In genomic region chr3:18416332-18416731, GRCh38 we compare ENCODE assay signal across 23 cellular contexts. TPM values are rescaled to one million over a fixed set of nuclear protein-coding genes. Genes with fewer than 3 reads are reported as not detected.
DNase-seq lines count a peak whose midpoint lies in the region; ATAC-seq lines count a peak whose summit lies in the region.
"Had no signal": no experiment of that assay in that cellular context is flagged by ENCODE, and none has a peak within 500 bp of the region (broad histone marks: within the 10 kb centered on the region; RNA-seq: fewer than 3 reads in every experiment).

No MANE protein-coding gene starts in this region.

- H3K4me3 Mint-ChIP-seq in activated naive CD4-positive, alpha-beta T cell treated with anti-CD3 and anti-CD28 coated beads, Interleukin-2, amount 10 ng/mL, durations not matched to agents 7 days and 5 days = peak overlapping the region; percentile 58
- H3K4me3 Mint-ChIP-seq in activated naive CD8-positive, alpha-beta T cell treated with anti-CD3 and anti-CD28 coated beads, Interleukin-2, amount 50 U/mL, for 24 hours = peak overlapping the region; percentile 56

- CTCF ChIA-PET in activated naive CD4-positive, alpha-beta T cell treated with anti-CD3 and anti-CD28 coated beads, Interleukin-2, amount 10 ng/mL, durations not matched to agents 7 days and 5 days (lab: Charles Lee) = no interaction called here

- no peak overlapping the region for H3K4me3 ChIP-seq in SK-N-MC
- H3K4me3 ChIP-seq: adrenal gland, heart right ventricle, testis, vagina had no signal

- no peaks in the 10 kb centered on the region; the same call in 1 of the 2 replicates for H3K36me3 ChIP-seq in SK-N-MC (ENCODE audit: insufficient read depth, low read length)

- H3K9me3 Mint-ChIP-seq in activated naive CD4-positive, alpha-beta T cell treated with anti-CD3 and anti-CD28 coated beads, Interleukin-2, amount 10 ng/mL, durations not matched to agents 7 days and 5 days = no peaks in the 10 kb centered on the region
- H3K9me3 Mint-ChIP-seq in activated naive CD8-positive, alpha-beta T cell treated with anti-CD3 and anti-CD28 coated beads, Interleukin-2, amount 50 U/mL, for 24 hours = no peaks in the 10 kb centered on the region

- H3K36me3 Mint-ChIP-seq in activated naive CD4-positive, alpha-beta T cell treated with anti-CD3 and anti-CD28 coated beads, Interleukin-2, amount 10 ng/mL, durations not matched to agents 7 days and 5 days = peaks cover 84% of the 10 kb centered on the region
- peaks cover 87% of the 10 kb centered on the region for H3K36me3 Mint-ChIP-seq in activated naive CD8-positive, alpha-beta T cell treated with anti-CD3 and anti-CD28 coated beads, Interleukin-2, amount 50 U/mL, for 24 hours (ENCODE audit: low read depth)

- H3K27me3 Mint-ChIP-seq in activated naive CD4-positive, alpha-beta T cell treated with anti-CD3 and anti-CD28 coated beads, Interleukin-2, amount 10 ng/mL, durations not matched to agents 7 days and 5 days = no peaks in the 10 kb centered on the region
- H3K27me3 Mint-ChIP-seq in activated naive CD8-positive, alpha-beta T cell treated with anti-CD3 and anti-CD28 coated beads, Interleukin-2, amount 50 U/mL, for 24 hours = no peaks in the 10 kb centered on the region

- peak overlapping the region; percentile 68 for H3K27ac Mint-ChIP-seq in activated naive CD4-positive, alpha-beta T cell treated with anti-CD3 and anti-CD28 coated beads, Interleukin-2, amount 10 ng/mL, durations not matched to agents 7 days and 5 days
- peak overlapping the region; percentile 73 for H3K27ac Mint-ChIP-seq in activated naive CD8-positive, alpha-beta T cell treated with anti-CD3 and anti-CD28 coated beads, Interleukin-2, amount 50 U/mL, for 24 hours

- 0 out of 2 replicates have a peak overlapping the region, but pooled peaks have one; percentile 13 for H3K27ac ChIP-seq in SK-N-MC
- H3K27ac ChIP-seq: adrenal gland, C4-2B, heart right ventricle, testis, vagina had no signal

- no peak for DNase-seq in activated naive CD4-positive, alpha-beta T cell treated with anti-CD3 and anti-CD28 coated beads, Interleukin-2, amount 10 ng/mL, durations not matched to agents 7 days and 5 days
- DNase-seq in activated naive CD4-positive, alpha-beta T cell treated with Interleukin-2 at 50 U/mL for 16 hours = no peak
- DNase-seq in SK-N-MC (ENCODE audit: low read depth, low spot score) (no peak), glomerular visceral epithelial cell (ENCODE audit: extremely low spot score) (no peak), SIG-M5 (lab: John Stamatoyannopoulos, UW) (no peak), occipital lobe (lab: John Stamatoyannopoulos, UW) (no peak)
- no peak for DNase-seq in activated naive CD8-positive, alpha-beta T cell treated with anti-CD3 and anti-CD28 coated beads, Interleukin-2, amount 50 U/mL, for 24 hours
- DNase-seq: adrenal gland; DMS 273 treated with DMSO at 0.1 percent for 48 hours; effector CD8-positive, alpha-beta T cell; heart right ventricle; mesenchymal stem cell; NCI-H1092; NCI-H187; NCI-H2171 treated with DMSO at 0.1 percent for 48 hours; NCI-H524 treated with DMSO at 0.1 percent for 48 hours; retina; SHP77 treated with DMSO at 0.1 percent for 48 hours; testis had no signal

- peaks cover 95% of the 10 kb centered on the region for H3K4me1 Mint-ChIP-seq in activated naive CD4-positive, alpha-beta T cell treated with anti-CD3 and anti-CD28 coated beads, Interleukin-2, amount 10 ng/mL, durations not matched to agents 7 days and 5 days
- H3K4me1 Mint-ChIP-seq in activated naive CD8-positive, alpha-beta T cell treated with anti-CD3 and anti-CD28 coated beads, Interleukin-2, amount 50 U/mL, for 24 hours = peaks cover 93% of the 10 kb centered on the region

- H3K9me3 ChIP-seq in SK-N-MC (ENCODE audit: low read depth, low read length) = no peaks in the 10 kb centered on the region
- H3K9me3 ChIP-seq: adrenal gland, heart right ventricle, testis, vagina had no signal

- no peak overlapping the region for H3K9ac ChIP-seq in SK-N-MC (ENCODE audit: insufficient read length)

- no peak for ATAC-seq in activated naive CD8-positive, alpha-beta T cell treated with anti-CD3 and anti-CD28 coated beads, Interleukin-2, amount 50 U/mL, for 24 hours
- ATAC-seq: HCT116, heart right ventricle, Panc1 had no signal

RNA-seq across cellular contexts. Expression of gene SATB1, which starts 8.8 kb away (rescaled TPM):
- 166 TPM for total RNA-seq in occipital lobe
